In genomic region chr17:49315974-49316570, GRCh38 we compare ENCODE assay signal across 9 cellular contexts. TPM values are rescaled to one million over a fixed set of nuclear protein-coding genes. Genes with fewer than 3 reads are reported as not detected.
DNase-seq lines count a peak whose midpoint lies in the region; ATAC-seq and TF ChIP-seq lines count a peak whose summit lies in the region.
"Had no signal": no experiment of that assay in that cellular context is flagged by ENCODE, and none has a peak within 500 bp of the region (broad histone marks: within the 10 kb centered on the region; RNA-seq: fewer than 3 reads in every experiment).

No MANE protein-coding gene starts in this region.

- no peak overlapping the region for H3K4me3 Mint-ChIP-seq in activated naive CD4-positive, alpha-beta T cell treated with anti-CD3 and anti-CD28 coated beads for 36 hours

- TF ChIP-seq CTCF in WERI-Rb-1 (IDR thresholded peaks at IDR 0.05; ENCODE audit: low read depth, low read length) = no peak

- peak overlapping the region; percentile 62 for H3K27ac Mint-ChIP-seq in activated naive CD4-positive, alpha-beta T cell treated with anti-CD3 and anti-CD28 coated beads for 36 hours
- H3K27ac Mint-ChIP-seq: activated naive CD4-positive, alpha-beta T cell treated with anti-CD3 and anti-CD28 coated beads, Interleukin-2, amount 50 U/mL, for 72 hours had no signal

- H3K9me3 ChIP-seq in WERI-Rb-1 (ENCODE audit: severe bottlenecking) = no peaks in the 10 kb centered on the region

- H3K36me3 Mint-ChIP-seq in activated naive CD4-positive, alpha-beta T cell treated with anti-CD3 and anti-CD28 coated beads for 36 hours (ENCODE audit: low read depth) = peaks cover 2% of the 10 kb centered on the region
- H3K36me3 Mint-ChIP-seq: activated naive CD4-positive, alpha-beta T cell treated with anti-CD3 and anti-CD28 coated beads, Interleukin-2, amount 50 U/mL, for 72 hours had no signal

- no peak overlapping the region for H3K4me3 ChIP-seq in WERI-Rb-1 (ENCODE audit: low read depth, low read length)

- H3K27me3 Mint-ChIP-seq in activated naive CD4-positive, alpha-beta T cell treated with anti-CD3 and anti-CD28 coated beads for 36 hours (ENCODE audit: low read depth) = no peaks in the 10 kb centered on the region

- H3K9me3 Mint-ChIP-seq in activated naive CD4-positive, alpha-beta T cell treated with anti-CD3 and anti-CD28 coated beads for 36 hours = no peaks in the 10 kb centered on the region
- H3K9me3 Mint-ChIP-seq: activated naive CD4-positive, alpha-beta T cell treated with anti-CD3 and anti-CD28 coated beads, Interleukin-2, amount 50 U/mL, for 72 hours had no signal

- no peak for ATAC-seq in HG02885 (IDR thresholded peaks at IDR 0.05; ENCODE audit: poor library complexity, unreplicated experiment)

- peaks cover 25% of the 10 kb centered on the region for H3K4me1 Mint-ChIP-seq in activated naive CD4-positive, alpha-beta T cell treated with anti-CD3 and anti-CD28 coated beads for 36 hours (ENCODE audit: low read depth)

- H3K27ac ChIP-seq in substantia nigra (ENCODE audit: low read depth, low read length, poor library complexity, severe bottlenecking) (peak overlapping the region; percentile 75), WERI-Rb-1 (no peak overlapping the region)

- H3K27me3 ChIP-seq in WERI-Rb-1 (ENCODE audit: insufficient read depth, low read depth, severe bottlenecking) = no peaks in the 10 kb centered on the region

- CTCF ChIA-PET in activated naive CD4-positive, alpha-beta T cell treated with anti-CD3 and anti-CD28 coated beads for 36 hours (lab: Charles Lee) = interaction anchor here (0.7 to 7.8 kb wide), 22 partner anchors 8 to 136 kb away, joined by 3 to 105 read pairs (median 5); no protein-coding TSS in a partner anchor

- intact Hi-C loops in activated naive CD4-positive, alpha-beta T cell treated with anti-CD3 and anti-CD28 coated beads for 36 hours (cut with micrococcal nuclease) = loop anchor here (1.0 to 5.0 kb wide), 7 partner anchors 26 to 241 kb away; no protein-coding TSS in a partner anchor

- H3K36me3 ChIP-seq in WERI-Rb-1 = peaks cover 24% of the 10 kb centered on the region

- DNase-seq in activated naive CD4-positive, alpha-beta T cell treated with anti-CD3 and anti-CD28 coated beads for 36 hours = no peak
- no peak for DNase-seq in activated naive CD4-positive, alpha-beta T cell (lab: John Stamatoyannopoulos, UW)
- DNase-seq in RKO (ENCODE audit: low spot score) (peak; percentile 12), fibroblast of gingiva (ENCODE audit: low read depth) (peak; percentile 24), substantia nigra (lab: John Stamatoyannopoulos, UW) (no peak), WERI-Rb-1 (no peak), UCSD-AML1 (lab: John Stamatoyannopoulos, UW; ENCODE audit: unreplicated experiment) (no peak)

RNA-seq across cellular contexts. Expression of gene ZNF652, which starts 46.0 kb away (rescaled TPM):
- total RNA-seq in activated naive CD4-positive, alpha-beta T cell treated with anti-CD3 and anti-CD28 coated beads for 36 hours = 1 to 10 TPM; 5.5 to 5.8 TPM

Comparison
In these comparisons a context has a peak if more than half of its experiments do, and no peak if none do; other contexts are left out.
1. DNase-seq: peak in RKO (single experiment) and fibroblast of gingiva (single experiment); none in activated naive CD4-positive, alpha-beta T cell treated with anti-CD3 and anti-CD28 coated beads for 36 hours (single experiment), activated naive CD4-positive, alpha-beta T cell (0 of 4), substantia nigra (0 of 49), WERI-Rb-1 (single experiment) and UCSD-AML1 (single experiment).